9 cellular contexts compared by ENCODE assay signal in the genomic region with DNA sequence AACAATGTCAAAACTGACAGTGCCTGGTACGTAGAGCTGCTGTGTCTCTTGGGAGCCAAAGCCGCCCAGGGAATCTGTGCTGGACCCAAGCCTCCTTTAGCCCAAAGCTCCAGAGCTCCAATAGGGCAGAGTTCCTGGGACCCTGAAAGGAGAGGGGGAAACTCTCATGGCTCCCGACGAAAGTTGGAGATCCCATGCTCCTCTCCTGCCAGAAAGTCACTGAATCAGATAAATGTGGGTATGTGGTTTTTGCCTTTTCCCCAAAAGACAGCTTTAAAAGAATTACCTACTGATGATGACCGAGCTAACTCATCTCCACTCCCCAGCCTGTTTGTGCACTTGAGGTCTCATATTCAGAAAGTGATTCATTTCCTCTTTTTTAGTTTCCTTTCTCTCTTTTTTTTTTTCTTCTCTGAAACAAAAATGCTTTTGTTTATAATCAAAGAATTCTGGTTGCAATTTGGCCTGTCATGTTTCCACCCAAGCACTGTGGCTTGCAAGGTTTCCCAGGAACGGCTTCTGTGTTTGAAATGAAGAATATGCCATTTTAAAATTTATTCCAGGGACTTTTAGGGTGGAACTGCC. TPM values are rescaled to one million over a fixed set of nuclear protein-coding genes. Genes with fewer than 3 reads are reported as not detected.
DNase-seq lines count a peak whose midpoint lies in the region; ATAC-seq and TF ChIP-seq lines count a peak whose summit lies in the region.
"Had no signal": no experiment of that assay in that cellular context is flagged by ENCODE, and none has a peak within 500 bp of the region (broad histone marks: within the 10 kb centered on the region; RNA-seq: fewer than 3 reads in every experiment).

No MANE protein-coding gene starts in this region.

- H3K27ac ChIP-seq in PC-3 (ENCODE audit: low read length) (peak overlapping the region; percentile 95), adrenal gland (no peak overlapping the region)
- H3K27ac ChIP-seq: thoracic aorta had no signal

- POLR2A ChIA-PET in PC-3 (lab: Charles Lee; ENCODE audit: unreplicated experiment) = interaction anchor here (0.6 to 1.7 kb wide), 3 partner anchors 14 to 392 kb away, joined by 3 to 17 read pairs (median 15); a partner anchor contains a TSS

- TF ChIP-seq POLR2A in adrenal gland (IDR thresholded peaks at IDR 0.05) = no peak

- no peaks in the 10 kb centered on the region for H3K9me2 ChIP-seq in PC-3 (replicated peaks; ENCODE audit: low read length)

- CTCF ChIA-PET in PC-3 (lab: Charles Lee) = interaction anchor here (0.6 to 1.7 kb wide), 3 partner anchors 15 to 189 kb away, joined by 3 to 5 read pairs (median 5); a partner anchor contains a TSS

- DNase-seq in activated naive CD4-positive, alpha-beta T cell treated with Interleukin-2 at 50 U/mL for 16 hours = peak; percentile 25
- DNase-seq in activated naive CD4-positive, alpha-beta T cell (lab: John Stamatoyannopoulos, UW) = no peak
- peak; percentile 81 for DNase-seq in PC-3
- peak; percentile 76 for DNase-seq in dedifferentiated amniotic fluid mesenchymal stem cell (ENCODE audit: extremely low spot score)
- DNase-seq in adrenal gland = no peak
- DNase-seq in NCI-H1436 (lab: John Stamatoyannopoulos, UW) = no peak
- no peak for DNase-seq in activated CD4-positive, CD25-positive, alpha-beta regulatory T cell (lab: John Stamatoyannopoulos, UW)

- peak overlapping the region; percentile 59 for H3K9ac ChIP-seq in PC-3 (ENCODE audit: low read length)

- H3K27me3 ChIP-seq in PC-3 (ENCODE audit: low read length) = no peaks in the 10 kb centered on the region
- no peaks in the 10 kb centered on the region for H3K27me3 ChIP-seq in adrenal gland

- no peaks in the 10 kb centered on the region for H3K79me2 ChIP-seq in PC-3 (ENCODE audit: low read length)

- H3K36me3 ChIP-seq in PC-3 (ENCODE audit: low read depth, low read length) = no peaks in the 10 kb centered on the region
- H3K36me3 ChIP-seq in adrenal gland (replicated peaks in 1 of 2) = no peaks in the 10 kb centered on the region
- H3K36me3 ChIP-seq: thoracic aorta had no signal

- BruUV-seq in PC-3 (replicated peaks; lab: Mats Ljungman, UMichigan) = TSS peak; percentile 89

- intact Hi-C loops in PC-3 (cut with micrococcal nuclease) = loop anchor here (1.0 to 2.0 kb wide), 2 partner anchors 13 to 48 kb away; a partner anchor contains a TSS
- intact Hi-C loops in adrenal gland (cut with DNase I) = no loop called here

- H3F3A ChIP-seq in PC-3 (ENCODE audit: low read length, unreplicated experiment) = peaks cover 4% of the 10 kb centered on the region

- H3K4me1 ChIP-seq in PC-3 (ENCODE audit: insufficient read depth, low read length) (peaks cover 34% of the 10 kb centered on the region), adrenal gland (replicated peaks in 1 of 2) (no peaks in the 10 kb centered on the region)

- H4K20me1 ChIP-seq in PC-3 (ENCODE audit: low read length) = no peaks in the 10 kb centered on the region

- peak overlapping the region; percentile 88 for H3K4me2 ChIP-seq in PC-3 (ENCODE audit: low read length)

- peak overlapping the region; percentile 72 for H2AFZ ChIP-seq in PC-3 (ENCODE audit: low read length)

- WGBS in adrenal gland, 4 donors = 51 to 64% (median 61%) methylated on average over 4 to 6 of the region's 6 CpGs

- peak; percentile 90 for ATAC-seq in HG02870 (IDR thresholded peaks at IDR 0.05; ENCODE audit: unreplicated experiment)
- ATAC-seq in PC-3 = peak; percentile 64

- H3K9me3 ChIP-seq in PC-3 (ENCODE audit: low read length) (no peaks in the 10 kb centered on the region), adrenal gland (replicated peaks in 1 of 3) (no peaks in the 10 kb centered on the region)
- H3K9me3 ChIP-seq: thoracic aorta had no signal

- H3K4me3 ChIP-seq in PC-3 (ENCODE audit: low read length) (peak overlapping the region; percentile 51), adrenal gland (no peak overlapping the region)
- H3K4me3 ChIP-seq: thoracic aorta had no signal

- TF ChIP-seq CTCF in PC-3 (conservative IDR thresholded peaks at IDR 0.05; ENCODE audit: low read depth, low read length) (no peak), adrenal gland (IDR thresholded peaks at IDR 0.05) (no peak)

RNA-seq across cellular contexts. Expression of a gene that starts 14.1 kb away (rescaled TPM):
- total RNA-seq in PC-3 (2014; rRNA removed) (39.2 and 41.5 TPM in 2 replicates), adrenal gland (under 1 TPM in 6 of 8 donors, not detected in 2; 0.14 to 0.92 (median 0.53) TPM)
- polyA plus RNA-seq in adrenal gland = under 1 TPM; 0.13 to 0.88 (median 0.16) TPM
- total RNA-seq: thoracic aorta had no signal

Comparison
In these comparisons a context has a peak if more than half of its experiments do, and no peak if none do; other contexts are left out.
1. DNase-seq: peak in activated naive CD4-positive, alpha-beta T cell treated with Interleukin-2 at 50 U/mL for 16 hours (single experiment), PC-3 (single experiment) and dedifferentiated amniotic fluid mesenchymal stem cell (single experiment); none in activated naive CD4-positive, alpha-beta T cell (0 of 4), adrenal gland (0 of 7), NCI-H1436 (single experiment) and activated CD4-positive, CD25-positive, alpha-beta regulatory T cell (0 of 4).
2. RNA of a gene that starts 14.1 kb away (total RNA-seq): 39.2 to 41.5 TPM in PC-3; 0.14 to 0.92 TPM in adrenal gland; every median in the first group is over 10 times any median in the second.